Comparison of ENCODE assay signal across 10 cellular contexts in the genomic region with DNA sequence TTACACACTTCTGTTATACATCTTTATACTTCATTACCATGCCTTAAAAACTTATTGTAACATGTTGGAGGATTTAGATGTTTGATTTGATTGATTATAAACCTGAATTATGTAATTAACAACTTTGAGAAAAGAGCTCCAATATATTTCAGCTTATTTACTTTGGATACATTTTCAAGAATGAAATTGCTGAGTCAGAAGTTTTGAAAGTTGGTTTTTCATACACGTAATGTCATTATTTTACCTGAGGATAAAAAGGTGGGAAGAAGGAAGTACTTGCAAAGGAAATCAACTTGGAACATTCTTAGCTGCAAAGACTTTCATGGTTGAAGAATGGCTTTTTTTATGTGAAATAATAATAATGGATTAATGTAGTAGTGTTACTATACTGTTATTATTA.
"Had no signal": no experiment of that assay in that cellular context is flagged by ENCODE, and none has a peak within 500 bp of the region (broad histone marks: within the 10 kb centered on the region; RNA-seq: fewer than 3 reads in every experiment).

No MANE protein-coding gene starts in this region.

- H3K4me2 ChIP-seq: KMS-11 had no signal

- ATAC-seq: HCT116 had no signal

- H3K36me3 ChIP-seq: HAP-1 had no signal

- H3K9ac ChIP-seq: GM23248, KMS-11 had no signal

- H3K27ac ChIP-seq: GM23248, KMS-11 had no signal

- H3K9me3 ChIP-seq: HAP-1 had no signal

- FAIRE-seq: HTR-8/SVneo had no signal

- H3K4me3 ChIP-seq: GM23248, HAP-1 had no signal

- H3K4me1 ChIP-seq: HAP-1 had no signal

- DNase-seq: GM23248, GOT3, H7, HFFc6, Karpas-422, KBM-7 had no signal

- H2AFZ ChIP-seq: GM23248 had no signal
